In genomic region chr9:83413367-83413766, GRCh38 we compare ENCODE assay signal across 30 cellular contexts.
"Had no signal": no experiment of that assay in that cellular context is flagged by ENCODE, and none has a peak within 500 bp of the region (broad histone marks: within the 10 kb centered on the region; RNA-seq: fewer than 3 reads in every experiment).

No MANE protein-coding gene starts in this region.

- H3K36me3 ChIP-seq: adrenal gland, esophagus squamous epithelium, gastroesophageal sphincter, heart right ventricle, WERI-Rb-1 had no signal

- H3K9me3 ChIP-seq: adrenal gland, body of pancreas, esophagus squamous epithelium had no signal

- H3K4me3 ChIP-seq: adrenal gland, body of pancreas, esophagus squamous epithelium, gastroesophageal sphincter, heart right ventricle had no signal

- H3K27me3 ChIP-seq: adrenal gland, body of pancreas, esophagus squamous epithelium, gastroesophageal sphincter, heart right ventricle had no signal

- H3K27ac ChIP-seq: adrenal gland, body of pancreas, esophagus squamous epithelium, gastroesophageal sphincter, heart right ventricle, WERI-Rb-1 had no signal

- ATAC-seq: activated CD4-positive, CD25-positive, alpha-beta regulatory T cell treated with anti-CD3 and anti-CD28 coated beads, Interleukin-2, amount 50 U/mL, for 24 hours; activated CD8-positive, alpha-beta memory T cell treated with anti-CD3 and anti-CD28 coated beads, Interleukin-2, amount 10 ng/mL, durations not matched to agents 7 days and 5 days; activated CD8-positive, alpha-beta T cell treated with anti-CD3 and anti-CD28 coated beads, Interleukin-2, amount 10 ng/mL, durations not matched to agents 7 days and 5 days; activated naive CD8-positive, alpha-beta T cell treated with anti-CD3 and anti-CD28 coated beads, Interleukin-2, amount 50 U/mL, for 24 hours; body of pancreas; effector memory CD8-positive, alpha-beta T cell; gastroesophageal sphincter; heart right ventricle; T-helper 17 cell had no signal

- H3K4me1 ChIP-seq: adrenal gland, body of pancreas, esophagus squamous epithelium, gastroesophageal sphincter, heart right ventricle had no signal

- DNase-seq: activated B cell treated with CpG ODN at 0.5 μM for 24 hours; activated CD4-positive, alpha-beta memory T cell treated with anti-CD3 and anti-CD28 coated beads for 36 hours; activated CD4-positive, alpha-beta T cell treated with anti-CD3 and anti-CD28 coated beads for 48 hours; activated CD8-positive, alpha-beta memory T cell treated with anti-CD3 and anti-CD28 coated beads, Interleukin-2, amount 10 ng/mL, durations not matched to agents 7 days and 5 days; activated CD8-positive, alpha-beta memory T cell treated with anti-CD3 and anti-CD28 coated beads, Interleukin-2, amount 50 U/mL, for 4 hours; activated CD8-positive, alpha-beta T cell treated with anti-CD3 and anti-CD28 coated beads, Interleukin-2, amount 10 ng/mL, durations not matched to agents 7 days and 5 days; activated effector memory CD4-positive, alpha-beta T cell treated with anti-CD3 and anti-CD28 coated beads, Interleukin-2, amount 50 U/mL, for 16 hours; activated naive CD4-positive, alpha-beta T cell treated with anti-CD3 and anti-CD28 coated beads for 36 hours; activated naive CD8-positive, alpha-beta T cell treated with anti-CD3 and anti-CD28 coated beads for 36 hours; activated naive CD8-positive, alpha-beta T cell treated with anti-CD3 and anti-CD28 coated beads, Interleukin-2, amount 50 U/mL, for 24 hours; activated T-cell treated with anti-CD3 and anti-CD28 coated beads, Interleukin-2, amount 50 U/mL, for 1 hour; activated T-cell treated with anti-CD3 and anti-CD28 coated beads, Interleukin-2, amount 50 U/mL, for 48 hours; adrenal gland; amygdala; aorta; body of pancreas; caudate nucleus; cortex of kidney; dermis blood vessel endothelial cell; effector CD4-positive, alpha-beta T cell; effector memory CD8-positive, alpha-beta T cell; erythroblast; esophagus squamous epithelium; foreskin melanocyte; heart right ventricle; T-helper 17 cell; T1000; WERI-Rb-1 had no signal
